Comparison of ENCODE assay signal across 15 cellular contexts in genomic region chr10:88083597-88083989, GRCh38.
DNase-seq lines count a peak whose midpoint lies in the region; ATAC-seq and TF ChIP-seq lines count a peak whose summit lies in the region.
"Had no signal": no experiment of that assay in that cellular context is flagged by ENCODE, and none has a peak within 500 bp of the region (broad histone marks: within the 10 kb centered on the region; RNA-seq: fewer than 3 reads in every experiment).

No MANE protein-coding gene starts in this region.

- H3K4me2 ChIP-seq in DOHH2 (ENCODE audit: low read length) (no peak overlapping the region; the same call in 1 of the 2 replicates), KMS-11 (peak overlapping the region; percentile 85), OCI-LY3 (ENCODE audit: low read length) (peak overlapping the region; percentile 89), MM.1S (ENCODE audit: low read depth, low read length) (no peak overlapping the region)
- H3K4me2 ChIP-seq: GM23338 had no signal

- no peaks in the 10 kb centered on the region for H3K36me3 ChIP-seq in DOHH2 (ENCODE audit: control insufficient read depth, low read length)
- no peaks in the 10 kb centered on the region for H3K36me3 ChIP-seq in KMS-11 (ENCODE audit: insufficient read depth)
- H3K36me3 ChIP-seq in OCI-LY3 (replicated peaks; ENCODE audit: low read depth, low read length): no peaks in the 10 kb centered on the region
- H3K36me3 ChIP-seq in neutrophil: peaks cover 13% of the 10 kb centered on the region
- H3K36me3 ChIP-seq in MM.1S (replicated peaks; ENCODE audit: insufficient read depth, low read length): no peaks in the 10 kb centered on the region
- H3K36me3 ChIP-seq: BLaER1 treated with 17β-estradiol and CSF1 and Interleukin-3, amounts not matched to agents 10 nM and 100 nM had no signal

- DNase-seq in MM.1S: no peak
- DNase-seq in NCI-H1694 treated with DMSO at 0.1 percent for 48 hours (lab: John Stamatoyannopoulos, UW): no peak
- DNase-seq: 8988T; Calu3; CD8-positive, alpha-beta T cell; DMS79 treated with DMSO at 0.1 percent for 48 hours; EL; HCEC 1CT had no signal

- no peaks in the 10 kb centered on the region for H3K9me2 ChIP-seq in DOHH2 (replicated peaks; ENCODE audit: control insufficient read depth, low read length)
- H3K9me2 ChIP-seq in MM.1S (replicated peaks; ENCODE audit: insufficient read depth, low read length): no peaks in the 10 kb centered on the region

- H3K79me2 ChIP-seq in DOHH2 (ENCODE audit: control insufficient read depth, low read length): no peaks in the 10 kb centered on the region
- H3K79me2 ChIP-seq in KMS-11 (ENCODE audit: insufficient read depth, low read depth): no peaks in the 10 kb centered on the region; the same call in 1 of the 2 replicates
- H3K79me2 ChIP-seq in OCI-LY3 (ENCODE audit: low read length): no peaks in the 10 kb centered on the region
- no peaks in the 10 kb centered on the region for H3K79me2 ChIP-seq in MM.1S (ENCODE audit: low read length)

- peak overlapping the region; percentile 75; the same call in 1 of the 2 replicates for H3K27ac ChIP-seq in DOHH2 (ENCODE audit: low read depth, low read length)
- H3K27ac ChIP-seq in KMS-11: peak overlapping the region; percentile 87
- H3K27ac ChIP-seq in OCI-LY3 (ENCODE audit: low read length): no peak overlapping the region
- peak overlapping the region; percentile 94 for H3K27ac ChIP-seq in neutrophil
- no peak overlapping the region for H3K27ac ChIP-seq in MM.1S (ENCODE audit: low read length)
- H3K27ac ChIP-seq: BLaER1 treated with 17β-estradiol and CSF1 and Interleukin-3, amounts not matched to agents 10 nM and 100 nM had no signal

- no peak for TF ChIP-seq CTCF in DOHH2 (IDR thresholded peaks at IDR 0.05; ENCODE audit: low read depth, low read length, poor library complexity, severe bottlenecking)
- no peak for TF ChIP-seq CTCF in KMS-11 (conservative IDR thresholded peaks at IDR 0.05; ENCODE audit: low read depth, low read length)
- no peak for TF ChIP-seq CTCF in OCI-LY3 (IDR thresholded peaks at IDR 0.05; ENCODE audit: low read depth, low read length)
- TF ChIP-seq CTCF in neutrophil (IDR thresholded peaks at IDR 0.05): no peak
- TF ChIP-seq CTCF in MM.1S (IDR thresholded peaks at IDR 0.05; ENCODE audit: low read length): no peak

- peaks cover 4% of the 10 kb centered on the region; the same call in 1 of the 2 replicates for H3F3A ChIP-seq in DOHH2 (ENCODE audit: control insufficient read depth, insufficient read depth)
- peaks cover 14% of the 10 kb centered on the region; the same call in 1 of the 2 replicates for H3F3A ChIP-seq in MM.1S (ENCODE audit: insufficient read depth, low read length)

- peaks cover 58% of the 10 kb centered on the region for H3K4me1 ChIP-seq in DOHH2 (ENCODE audit: control insufficient read depth, low read length)
- H3K4me1 ChIP-seq in KMS-11 (ENCODE audit: low read depth, poor library complexity, severe bottlenecking): peaks cover 79% of the 10 kb centered on the region
- H3K4me1 ChIP-seq in OCI-LY3 (ENCODE audit: low read length): peaks cover 53% of the 10 kb centered on the region
- H3K4me1 ChIP-seq in neutrophil (ENCODE audit: control insufficient read depth in 1 of 2, insufficient read depth in 1 of 2, low read depth in 1 of 2, low read length in 1 of 2): peaks cover 64 to 90% of the 10 kb centered on the region in 2 experiments
- peaks cover 40% of the 10 kb centered on the region for H3K4me1 ChIP-seq in MM.1S (ENCODE audit: low read length)

- H3K9me3 ChIP-seq in DOHH2 (ENCODE audit: control insufficient read depth, insufficient read depth, low read length) (no peaks in the 10 kb centered on the region), OCI-LY3 (ENCODE audit: insufficient read depth, low read length) (no peaks in the 10 kb centered on the region), neutrophil (no peaks in the 10 kb centered on the region), MM.1S (replicated peaks; ENCODE audit: insufficient read depth, low read length) (no peaks in the 10 kb centered on the region)
- H3K9me3 ChIP-seq: BLaER1 treated with 17β-estradiol and CSF1 and Interleukin-3, amounts not matched to agents 10 nM and 100 nM had no signal

- H3K4me3 ChIP-seq in DOHH2 (ENCODE audit: low read length) (no peak overlapping the region), KMS-11 (IDR thresholded peaks at IDR 0.05; ENCODE audit: insufficient read depth, low read depth, low read length) (no peak overlapping the region), OCI-LY3 (ENCODE audit: low read length) (no peak overlapping the region), neutrophil (ENCODE audit: low read depth in 1 of 2, low read length in 1 of 2) (peak overlapping the region in 1 of 2 experiments; percentile 44), MM.1S (ENCODE audit: low read length) (no peak overlapping the region)
- H3K4me3 ChIP-seq: BLaER1 treated with 17β-estradiol and CSF1 and Interleukin-3, amounts not matched to agents 10 nM and 100 nM; GM23338 had no signal

- no peaks in the 10 kb centered on the region for H4K20me1 ChIP-seq in DOHH2 (ENCODE audit: control insufficient read depth, insufficient read depth, low read depth, low read length)
- H4K20me1 ChIP-seq in KMS-11 (ENCODE audit: insufficient read depth): no peaks in the 10 kb centered on the region
- H4K20me1 ChIP-seq in OCI-LY3 (ENCODE audit: insufficient read depth, low read length): no peaks in the 10 kb centered on the region
- H4K20me1 ChIP-seq in MM.1S (ENCODE audit: insufficient read depth, low read length): no peaks in the 10 kb centered on the region
- H4K20me1 ChIP-seq: BLaER1 treated with 17β-estradiol and CSF1 and Interleukin-3, amounts not matched to agents 10 nM and 100 nM had no signal

- ATAC-seq in activated CD4-positive, CD25-positive, alpha-beta regulatory T cell treated with anti-CD3 and anti-CD28 coated beads, Interleukin-2, amount 50 U/mL, for 24 hours: no peak
- ATAC-seq: CD8-positive, alpha-beta T cell; GM23338 had no signal

- H3K9ac ChIP-seq in KMS-11 (peak overlapping the region; percentile 47), OCI-LY3 (ENCODE audit: low read length) (no peak overlapping the region), MM.1S (ENCODE audit: low read length) (no peak overlapping the region)
- H3K9ac ChIP-seq: BLaER1 treated with 17β-estradiol and CSF1 and Interleukin-3, amounts not matched to agents 10 nM and 100 nM had no signal

- no peaks in the 10 kb centered on the region for H3K27me3 ChIP-seq in DOHH2 (ENCODE audit: control insufficient read depth, low read length)
- H3K27me3 ChIP-seq in KMS-11 (ENCODE audit: insufficient read depth, low read depth): no peaks in the 10 kb centered on the region
- peaks cover 5% of the 10 kb centered on the region; the same call in 1 of the 2 replicates for H3K27me3 ChIP-seq in OCI-LY3 (ENCODE audit: low read depth, low read length)
- H3K27me3 ChIP-seq in neutrophil: no peaks in the 10 kb centered on the region
- no peaks in the 10 kb centered on the region for H3K27me3 ChIP-seq in MM.1S (replicated peaks; ENCODE audit: insufficient read depth, low read length)
- H3K27me3 ChIP-seq: BLaER1 treated with 17β-estradiol and CSF1 and Interleukin-3, amounts not matched to agents 10 nM and 100 nM had no signal

- H2AFZ ChIP-seq in KMS-11 (ENCODE audit: low read depth) (0 out of 2 replicates have a peak overlapping the region, but pooled peaks have one; percentile 21), OCI-LY3 (ENCODE audit: low read depth, low read length) (no peak overlapping the region), MM.1S (ENCODE audit: low read length) (no peak overlapping the region)

Comparison
In these comparisons a context has a peak if more than half of its experiments do, and no peak if none do; other contexts are left out.
1. H3K27ac ChIP-seq: peak in DOHH2 (single experiment), KMS-11 (single experiment) and neutrophil (single experiment); none in OCI-LY3 (single experiment) and MM.1S (single experiment).
2. H3K4me2 ChIP-seq: peak in KMS-11 (single experiment) and OCI-LY3 (single experiment); none in DOHH2 (single experiment) and MM.1S (single experiment).